In genomic region chr1:236536540-236536939, GRCh38 we compare ENCODE assay signal across 25 cellular contexts.
DNase-seq lines count a peak whose midpoint lies in the region; TF ChIP-seq lines count a peak whose summit lies in the region.
"Had no signal": no experiment of that assay in that cellular context is flagged by ENCODE, and none has a peak within 500 bp of the region (broad histone marks: within the 10 kb centered on the region; RNA-seq: fewer than 3 reads in every experiment).

No MANE protein-coding gene starts in this region.

- no peaks in the 10 kb centered on the region for H3K27me3 ChIP-seq in HL-60 (ENCODE audit: insufficient read depth, poor library complexity, severe bottlenecking)
- H3K27me3 ChIP-seq: breast epithelium, Peyer's patch had no signal

- no peaks in the 10 kb centered on the region for H3K9me3 ChIP-seq in SK-N-MC (ENCODE audit: low read depth, low read length)
- H3K9me3 ChIP-seq: breast epithelium, Peyer's patch, thoracic aorta had no signal

- TF ChIP-seq CTCF in HL-60 (IDR thresholded peaks at IDR 0.05; ENCODE audit: insufficient read depth, low read length), result no peak

- no peak overlapping the region for H3K9ac ChIP-seq in SK-N-MC (ENCODE audit: insufficient read length)
- H3K9ac ChIP-seq: KMS-11 had no signal

- H3K27ac ChIP-seq in HL-60 (replicated peaks) (peak overlapping the region; percentile 24), SK-N-MC (peak overlapping the region; percentile 88)
- H3K27ac ChIP-seq: breast epithelium, C4-2B, KMS-11, Peyer's patch, thoracic aorta, VCaP had no signal

- in situ Hi-C loops in ACHN (cut with HindIII; ENCODE audit: low pct_ligation_motif_present, low pct_unique_long_range_greater_than_20kb, low sequenced_read_pairs), result no loop called here

- no peaks in the 10 kb centered on the region for H3K36me3 ChIP-seq in SK-N-MC (ENCODE audit: insufficient read depth, low read length)
- H3K36me3 ChIP-seq: breast epithelium had no signal

- no peak overlapping the region for H3K4me3 ChIP-seq in HL-60 (replicated peaks; ENCODE audit: insufficient read depth, low read length)
- H3K4me3 ChIP-seq in SK-N-MC, result no peak overlapping the region
- H3K4me3 ChIP-seq: breast epithelium, Peyer's patch, thoracic aorta had no signal

- peak; percentile 30 for DNase-seq in NCI-H82 (lab: John Stamatoyannopoulos, UW)
- DNase-seq in NCI-H82 treated with DMSO at 0.1 percent for 48 hours (lab: John Stamatoyannopoulos, UW; ENCODE audit: unreplicated experiment), result no peak
- peak in 1 of 2 experiments; percentile 10 for DNase-seq in HL-60 (ENCODE audit: low read depth in 1 of 2, low spot score in 1 of 2)
- DNase-seq in SK-N-MC (ENCODE audit: low read depth, low spot score), result no peak
- DNase-seq in iPS-NIHi11 (ENCODE audit: low spot score), result peak; percentile 12
- no peak for DNase-seq in Kasumi-1 (lab: John Stamatoyannopoulos, UW)
- no peak for DNase-seq in activated CD8-positive, alpha-beta memory T cell treated with anti-CD3 and anti-CD28 coated beads, Interleukin-2, amount 50 U/mL, for 48 hours
- DNase-seq in ACHN, result no peak
- DNase-seq: activated CD8-positive, alpha-beta memory T cell treated with anti-CD3 and anti-CD28 coated beads, Interleukin-2, amount 50 U/mL, for 4 hours; activated effector memory CD4-positive, alpha-beta T cell treated with anti-CD3 and anti-CD28 coated beads, Interleukin-2, amount 50 U/mL, for 16 hours; DMS153; GF-D8; head of caudate nucleus; left colon; mesenchymal stem cell; NCI-H345; Peyer's patch; small intestine; stimulated activated CD4-positive, alpha-beta T cell treated with anti-CD3 and anti-CD28 coated beads, Interleukin-2, amount 100 ng/mL, for 24 hours; stimulated activated naive B cell treated with anti-CD40 and anti-IgM and Interleukin-4, amounts not matched to agents 10 μg/mL and 1 μg/mL and 100 μg/mL, for 72 hours had no signal

Comparison
In these comparisons a context has a peak if more than half of its experiments do, and no peak if none do; other contexts are left out.
1. DNase-seq: peak in NCI-H82 (single experiment) and iPS-NIHi11 (single experiment); none in NCI-H82 treated with DMSO at 0.1 percent for 48 hours (single experiment), SK-N-MC (single experiment), Kasumi-1 (0 of 2), activated CD8-positive, alpha-beta memory T cell treated with anti-CD3 and anti-CD28 coated beads, Interleukin-2, amount 50 U/mL, for 48 hours (single experiment) and ACHN (single experiment).